8 cellular contexts compared by ENCODE assay signal in genomic region chr2:232549655-232550350, GRCh38. TPM values are rescaled to one million over a fixed set of nuclear protein-coding genes. Genes with fewer than 3 reads are reported as not detected.
DNase-seq lines count a peak whose midpoint lies in the region; ATAC-seq and TF ChIP-seq lines count a peak whose summit lies in the region.

No MANE protein-coding gene starts in this region.

- H3K4me1 ChIP-seq in iPS-15b (ENCODE audit: control insufficient read depth, insufficient read depth, low read length) (peaks cover 6% of the 10 kb centered on the region), stomach (peaks cover 19 to 64% (median 40%) of the 10 kb centered on the region in 4 donors)

- POLR2A ChIA-PET in activated B cell treated with CpG ODN at 0.5 μM for 24 hours (lab: Charles Lee) = interaction anchor here (1.0 to 1.5 kb wide), 5 partner anchors 13 to 769 kb away, joined by 3 to 11 read pairs (median 4); partner anchors contain the start of gene PDE6D

- no peaks in the 10 kb centered on the region for H3K9me3 Mint-ChIP-seq in activated CD4-positive, alpha-beta T cell treated with anti-CD3 and anti-CD28 coated beads, Interleukin-2, amount 10 ng/mL, durations not matched to agents 24 days and 14 days
- H3K9me3 Mint-ChIP-seq in activated B cell treated with CpG ODN at 0.5 μM for 24 hours = no peaks in the 10 kb centered on the region

- no peaks in the 10 kb centered on the region for H3K27me3 Mint-ChIP-seq in activated CD4-positive, alpha-beta T cell treated with anti-CD3 and anti-CD28 coated beads, Interleukin-2, amount 10 ng/mL, durations not matched to agents 24 days and 14 days
- H3K27me3 Mint-ChIP-seq in activated B cell treated with CpG ODN at 0.5 μM for 24 hours = no peaks in the 10 kb centered on the region

- peak overlapping the region; percentile 88 for H3K9ac ChIP-seq in iPS-15b (ENCODE audit: low read depth, low read length)

- peaks cover 62% of the 10 kb centered on the region for H3K36me3 Mint-ChIP-seq in activated CD4-positive, alpha-beta T cell treated with anti-CD3 and anti-CD28 coated beads, Interleukin-2, amount 10 ng/mL, durations not matched to agents 24 days and 14 days (ENCODE audit: low read depth)
- H3K36me3 Mint-ChIP-seq in activated B cell treated with CpG ODN at 0.5 μM for 24 hours (ENCODE audit: low read depth) = peaks cover 45% of the 10 kb centered on the region

- no peak for TF ChIP-seq EP300 in stomach (IDR thresholded peaks at IDR 0.05)

- CTCF ChIA-PET in activated B cell treated with CpG ODN at 0.5 μM for 24 hours (lab: Charles Lee) = interaction anchor here (1.0 kb wide), 1 partner anchor 26 kb away, joined by 3 read pairs; no protein-coding TSS in a partner anchor

- ATAC-seq in activated B cell treated with CpG ODN at 0.5 μM for 24 hours (ENCODE audit: low read depth) (no peak), GM19467 (IDR thresholded peaks at IDR 0.05; ENCODE audit: unreplicated experiment) (no peak), GM18873 (IDR thresholded peaks at IDR 0.05; ENCODE audit: low FRiP score, unreplicated experiment) (no peak)

- no peak for TF ChIP-seq POLR2A in stomach (IDR thresholded peaks at IDR 0.05)

- peak; percentile 62 for DNase-seq in activated CD4-positive, alpha-beta T cell treated with anti-CD3 and anti-CD28 coated beads, Interleukin-2, amount 10 ng/mL, durations not matched to agents 24 days and 14 days
- no peak for DNase-seq in activated CD4-positive, alpha-beta T cell treated with anti-CD3 and anti-CD28 coated beads, Interleukin-2, amount 50 U/mL, for 48 hours
- DNase-seq in activated B cell treated with CpG ODN at 0.5 μM for 24 hours (no peak), stomach (no peak), NCI-H2029 treated with DMSO at 0.1 percent for 48 hours (lab: John Stamatoyannopoulos, UW) (no peak)

- H3K4me1 Mint-ChIP-seq in activated CD4-positive, alpha-beta T cell treated with anti-CD3 and anti-CD28 coated beads, Interleukin-2, amount 10 ng/mL, durations not matched to agents 24 days and 14 days = peaks cover 59% of the 10 kb centered on the region
- peaks cover 62% of the 10 kb centered on the region for H3K4me1 Mint-ChIP-seq in activated B cell treated with CpG ODN at 0.5 μM for 24 hours

- TF ChIP-seq CTCF in activated B cell treated with CpG ODN at 0.5 μM for 24 hours (IDR thresholded peaks at IDR 0.05) = no peak
- no peak for TF ChIP-seq CTCF in stomach (IDR thresholded peaks at IDR 0.05)

- no peaks in the 10 kb centered on the region for H3K9me3 ChIP-seq in iPS-15b (ENCODE audit: control insufficient read depth, insufficient read depth, low read length)
- H3K9me3 ChIP-seq in stomach = peaks cover 0 to 4% (median 0%) of the 10 kb centered on the region in 4 donors

- H3K27me3 ChIP-seq in iPS-15b (ENCODE audit: control insufficient read depth, insufficient read depth, low read length) (no peaks in the 10 kb centered on the region), stomach (no peaks in the 10 kb centered on the region)

- H3K27ac Mint-ChIP-seq in activated CD4-positive, alpha-beta T cell treated with anti-CD3 and anti-CD28 coated beads, Interleukin-2, amount 10 ng/mL, durations not matched to agents 24 days and 14 days = peak overlapping the region; percentile 100
- peak overlapping the region; percentile 99 for H3K27ac Mint-ChIP-seq in activated B cell treated with CpG ODN at 0.5 μM for 24 hours

- peak overlapping the region; percentile 98 to 99 (median 98) for H3K27ac ChIP-seq in stomach

- H3K36me3 ChIP-seq in iPS-15b (ENCODE audit: control insufficient read depth, insufficient read depth, low read length) = peaks cover 7% of the 10 kb centered on the region
- peaks cover 0 to 33% (median 17%) of the 10 kb centered on the region in 4 donors for H3K36me3 ChIP-seq in stomach

- H3K4me3 ChIP-seq in iPS-15b (ENCODE audit: low read depth, low read length) = peak overlapping the region; percentile 99
- H3K4me3 ChIP-seq in stomach = peak overlapping the region; percentile 80 to 93 (median 88)

- 14 to 30% (median 22%) methylated on average over 14 to 20 of the region's 20 CpGs for WGBS in stomach, 5 donors

- peak overlapping the region; percentile 96 for H3K4me3 Mint-ChIP-seq in activated CD4-positive, alpha-beta T cell treated with anti-CD3 and anti-CD28 coated beads, Interleukin-2, amount 10 ng/mL, durations not matched to agents 24 days and 14 days
- peak overlapping the region; percentile 98 for H3K4me3 Mint-ChIP-seq in activated B cell treated with CpG ODN at 0.5 μM for 24 hours

- intact Hi-C loops in activated CD4-positive, alpha-beta T cell treated with anti-CD3 and anti-CD28 coated beads, Interleukin-2, amount 10 ng/mL, durations not matched to agents 24 days and 14 days (cut with micrococcal nuclease) = loop anchor here (2.0 kb wide), 3 partner anchors 147 to 843 kb away; partner anchors contain the start of genes GIGYF2 and PDE6D
- intact Hi-C loops in activated B cell treated with CpG ODN at 0.5 μM for 24 hours (cut with micrococcal nuclease) (loop anchor here (1.0 to 2.0 kb wide), 5 partner anchors 12 to 769 kb away; partner anchors contain the start of genes GIGYF2 and PDE6D), stomach (cut with DNase I; ENCODE audit: low total_unique reads) (no loop called here)

RNA-seq across cellular contexts. Expression of gene TIGD1, which starts 0.6 kb away (rescaled TPM):
- total RNA-seq in activated CD4-positive, alpha-beta T cell treated with anti-CD3 and anti-CD28 coated beads, Interleukin-2, amount 10 ng/mL, durations not matched to agents 24 days and 14 days = 8.5 and 9.4 TPM in 2 replicates
- total RNA-seq in activated B cell treated with CpG ODN at 0.5 μM for 24 hours = 8.1 and 8.8 TPM in 2 replicates
- total RNA-seq in stomach = 10 to 100 TPM in 2 of 5 donors, 1 to 10 TPM in 3; 1.2 to 14.5 (median 7.2) TPM
- 1 to 10 TPM; 1.8 to 5.3 (median 4.8) TPM for polyA plus RNA-seq in stomach

RNA-seq across cellular contexts. Expression of gene EIF4E2, which starts 0.7 kb away (rescaled TPM):
- total RNA-seq in activated CD4-positive, alpha-beta T cell treated with anti-CD3 and anti-CD28 coated beads, Interleukin-2, amount 10 ng/mL, durations not matched to agents 24 days and 14 days = 89.9 and 93.2 TPM in 2 replicates
- total RNA-seq in activated B cell treated with CpG ODN at 0.5 μM for 24 hours (63.2 and 67.2 TPM in 2 replicates), stomach (10 to 100 TPM in 4 of 5 donors, 1 to 10 TPM in 1; 2.3 to 45.2 (median 28.6) TPM)
- 10 to 100 TPM; 54.7 to 79.3 (median 69.2) TPM for polyA plus RNA-seq in stomach

RNA-seq across cellular contexts. Expression of gene CHRNG, which starts 10.3 kb away (rescaled TPM):
- total RNA-seq in activated CD4-positive, alpha-beta T cell treated with anti-CD3 and anti-CD28 coated beads, Interleukin-2, amount 10 ng/mL, durations not matched to agents 24 days and 14 days = not detected in 2 replicates
- total RNA-seq in activated B cell treated with CpG ODN at 0.5 μM for 24 hours (not detected in 2 replicates), stomach (not detected)
- not detected for polyA plus RNA-seq in stomach

RNA-seq across cellular contexts. Expression of gene CHRND, which starts 23.8 kb away (rescaled TPM):
- not detected in 2 replicates for total RNA-seq in activated CD4-positive, alpha-beta T cell treated with anti-CD3 and anti-CD28 coated beads, Interleukin-2, amount 10 ng/mL, durations not matched to agents 24 days and 14 days
- total RNA-seq in activated B cell treated with CpG ODN at 0.5 μM for 24 hours = not detected in 2 replicates
- total RNA-seq in stomach = not detected
- not detected for polyA plus RNA-seq in stomach

RNA-seq across cellular contexts. Expression of gene PRSS56, which starts 29.6 kb away (rescaled TPM):
- total RNA-seq in activated CD4-positive, alpha-beta T cell treated with anti-CD3 and anti-CD28 coated beads, Interleukin-2, amount 10 ng/mL, durations not matched to agents 24 days and 14 days = not detected in 2 replicates
- total RNA-seq in activated B cell treated with CpG ODN at 0.5 μM for 24 hours (not detected in 2 replicates), stomach (not detected)
- polyA plus RNA-seq in stomach = not detected
